Comparison of ENCODE assay signal across 11 cellular contexts in genomic region chr2:15223887-15224286, GRCh38.
DNase-seq lines count a peak whose midpoint lies in the region; ATAC-seq and TF ChIP-seq lines count a peak whose summit lies in the region.
"Had no signal": no experiment of that assay in that cellular context is flagged by ENCODE, and none has a peak within 500 bp of the region (broad histone marks: within the 10 kb centered on the region; RNA-seq: fewer than 3 reads in every experiment).

No MANE protein-coding gene starts in this region.

- H3K27me3 ChIP-seq in brain microvascular endothelial cell (replicated peaks), result no peaks in the 10 kb centered on the region

- H3K36me3 ChIP-seq in brain microvascular endothelial cell (replicated peaks), result no peaks in the 10 kb centered on the region
- H3K36me3 ChIP-seq: lower lobe of right lung had no signal

- in situ Hi-C loops in brain microvascular endothelial cell (cut with HindIII; ENCODE audit: low pct_ligation_motif_present, low sequenced_read_pairs), result no loop called here

- peak overlapping the region; percentile 47 for H3K27ac ChIP-seq in brain microvascular endothelial cell
- H3K27ac ChIP-seq: lower lobe of right lung had no signal

- no peak for TF ChIP-seq CTCF in brain microvascular endothelial cell (IDR thresholded peaks at IDR 0.05; ENCODE audit: low read depth, low read length, missing control alignments)

- H3K4me3 ChIP-seq in brain microvascular endothelial cell (ENCODE audit: low read depth, low read length), result no peak overlapping the region
- H3K4me3 ChIP-seq: lower lobe of right lung had no signal

- DNase-seq in GM04503 (ENCODE audit: low read depth) (peak; percentile 94), brain microvascular endothelial cell (peak; percentile 78), myocyte (ENCODE audit: low read depth) (peak; percentile 51), mucosa of gallbladder (ENCODE audit: low spot score) (no peak), NCI-H526 (lab: John Stamatoyannopoulos, UW) (no peak)
- DNase-seq: endodermal cell, lower lobe of right lung, NCI-H446 had no signal

- ATAC-seq in HG03520 (IDR thresholded peaks at IDR 0.05; ENCODE audit: unreplicated experiment) (peak; percentile 58), GM21526 (IDR thresholded peaks at IDR 0.05; ENCODE audit: low FRiP score, unreplicated experiment) (no peak), GM21447 (IDR thresholded peaks at IDR 0.05; ENCODE audit: unreplicated experiment) (no peak)

Comparison
In these comparisons a context has a peak if more than half of its experiments do, and no peak if none do; other contexts are left out.
1. DNase-seq: peak in GM04503 (single experiment), brain microvascular endothelial cell (single experiment) and myocyte (single experiment); none in mucosa of gallbladder (single experiment) and NCI-H526 (0 of 2).